ENCODE assay signal across 13 cellular contexts in the genomic region with DNA sequence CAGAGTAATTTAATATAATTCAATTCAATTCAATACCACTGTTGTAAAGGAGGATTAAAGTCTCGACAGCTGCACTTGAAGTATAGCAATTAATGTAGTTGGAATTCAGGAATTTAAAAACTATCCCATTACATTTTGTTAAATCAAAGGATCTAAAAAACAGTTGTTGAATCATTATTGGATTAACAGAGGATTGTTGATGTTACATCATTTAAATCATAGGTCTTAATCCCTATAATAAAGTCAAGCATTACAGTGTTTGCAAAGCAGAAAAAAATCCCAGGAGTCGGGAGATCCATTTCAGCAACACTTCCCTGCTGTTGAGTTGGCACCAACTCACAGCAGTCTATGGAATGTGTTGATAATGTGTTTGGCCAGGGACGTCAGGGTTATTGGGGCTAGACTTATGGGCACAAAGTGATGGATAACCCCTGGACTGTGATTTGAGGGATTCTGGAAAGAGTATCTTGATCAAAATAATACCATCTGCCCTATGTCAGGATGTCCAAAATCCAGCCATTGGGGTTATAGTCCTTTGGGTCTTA.
"Had no signal": no experiment of that assay in that cellular context is flagged by ENCODE, and none has a peak within 500 bp of the region (broad histone marks: within the 10 kb centered on the region; RNA-seq: fewer than 3 reads in every experiment).

No MANE protein-coding gene starts in this region.

- H3K9me3 ChIP-seq: body of pancreas, prostate gland, thoracic aorta had no signal

- ATAC-seq: body of pancreas; stimulated activated effector memory CD8-positive, alpha-beta T cell treated with anti-CD3 and anti-CD28 coated beads, Interleukin-12 subunit alpha, Interleukin-12 subunit beta, amount 100 ng/mL, for 72 hours had no signal

- H3K4me3 ChIP-seq: body of pancreas, coronary artery, esophagus muscularis mucosa, prostate gland, thoracic aorta had no signal

- DNase-seq: activated CD4-positive, alpha-beta T cell treated with anti-CD3 and anti-CD28 coated beads, Interleukin-2, amount 10 ng/mL, durations not matched to agents 7 days and 5 days; activated CD8-positive, alpha-beta memory T cell treated with anti-CD3 and anti-CD28 coated beads for 24 hours; activated gamma-delta T cell treated with Interleukin-2 at 50 U/mL for 16 hours; amniotic stem cell; body of pancreas; hippocampal formation; kidney; mesenchymal stem cell had no signal

- H3K27me3 ChIP-seq: body of pancreas, esophagus muscularis mucosa had no signal

- H3K36me3 ChIP-seq: esophagus muscularis mucosa, prostate gland, thoracic aorta had no signal

- H3K27ac ChIP-seq: body of pancreas, esophagus muscularis mucosa, prostate gland, thoracic aorta had no signal

- H3K4me1 ChIP-seq: body of pancreas, prostate gland had no signal
